ENCODE assay signal across 8 cellular contexts in genomic region chr4:107824367-107825071, GRCh38. TPM values are rescaled to one million over a fixed set of nuclear protein-coding genes. Genes with fewer than 3 reads are reported as not detected.
DNase-seq lines count a peak whose midpoint lies in the region; ATAC-seq, FAIRE-seq and TF ChIP-seq lines count a peak whose summit lies in the region.

SGMS2 (plus strand) TSS chr4:107824932; CDS start chr4:107895554, 70,622 bp downstream.

- H3K9me3 ChIP-seq in duodenal mucosa (ENCODE audit: control insufficient read depth in 1 of 2, low read length in 2 of 2), result no peaks in the 10 kb centered on the region
- H3K9me3 ChIP-seq in right lobe of liver, result no peaks in the 10 kb centered on the region

- WGBS in right lobe of liver (ENCODE audit: insufficient coverage, low coverage, low lambda C conversion rate, missing lambda C conversion rate), result 0% methylated on average over 13 of the region's 64 CpGs

- CTCF ChIA-PET in GM10248 (lab: Yijun Ruan, JAX), result no interaction called here

- H3K4me1 ChIP-seq in duodenal mucosa (ENCODE audit: control insufficient read depth in 1 of 2, insufficient read depth in 2 of 2, low read length in 2 of 2) (peaks cover 3 to 6% of the 10 kb centered on the region in 2 donors), right lobe of liver (peaks cover 0 to 14% (median 4%) of the 10 kb centered on the region in 4 donors)

- H3K9ac ChIP-seq in duodenal mucosa (ENCODE audit: low read depth in 1 of 2, low read length in 2 of 2), result peak within 1 kb of the TSS; percentile 67 to 74

- no peak for TF ChIP-seq CTCF in GM10248 (IDR thresholded peaks at IDR 0.05; ENCODE audit: control extremely low read depth, extremely low read depth, low read depth, missing control alignments)
- peak in 1 of 4 donors; percentile 12 for TF ChIP-seq CTCF in right lobe of liver (IDR thresholded peaks at IDR 0.05)

- H3K4me3 ChIP-seq in duodenal mucosa (ENCODE audit: low read depth in 1 of 2, low read length in 2 of 2), result peak within 1 kb of the TSS; percentile 69 to 71
- peak within 1 kb of the TSS; percentile 67 to 87 (median 79) for H3K4me3 ChIP-seq in right lobe of liver

- peak; percentile 57 for TF ChIP-seq POLR2A in H54 (IDR thresholded peaks at IDR 0.05; ENCODE audit: low read depth, low read length)
- TF ChIP-seq POLR2A in right lobe of liver (IDR thresholded peaks at IDR 0.05), result peak; percentile 92

- H3K36me3 ChIP-seq in duodenal mucosa (ENCODE audit: control insufficient read depth in 1 of 2, insufficient read depth in 2 of 2, low read length in 2 of 2) (no peaks in the 10 kb centered on the region), right lobe of liver (no peaks in the 10 kb centered on the region)

- H3K27me3 ChIP-seq in duodenal mucosa (ENCODE audit: control insufficient read depth in 1 of 2, insufficient read depth in 2 of 2, low read length in 2 of 2), result no peaks in the 10 kb centered on the region
- H3K27me3 ChIP-seq in right lobe of liver, result no peaks in the 10 kb centered on the region

- intact Hi-C loops in right lobe of liver (cut with DNase I), result no loop called here

- DNase-seq in GM10248 (ENCODE audit: extremely low spot score) (peak; percentile 45), H54 (ENCODE audit: insufficient read length, low spot score) (peak; percentile 71), LoVo (ENCODE audit: low spot score) (peak; percentile 91), right lobe of liver (peak; percentile 87 to 90 (median 90)), NCI-H524 treated with DMSO at 0.1 percent for 48 hours (lab: John Stamatoyannopoulos, UW) (no peak)
- peak; percentile 4 for DNase-seq in activated CD4-positive, alpha-beta T cell treated with anti-CD3 and anti-CD28 coated beads, Interleukin-2, amount 50 U/mL, for 1 hour
- peak; percentile 62 to 80 for DNase-seq in stimulated activated CD4-positive, alpha-beta T cell treated with anti-CD3 and anti-CD28 coated beads, Interleukin-2, amount 100 ng/mL, for 24 hours

- peak; percentile 81 to 90 (median 88) for ATAC-seq in right lobe of liver

- FAIRE-seq in H54 (lab: Jason Lieb, UNC), result no peak

- H3K27ac ChIP-seq in duodenal mucosa (ENCODE audit: low read depth, low read length) (peak within 1 kb of the TSS; percentile 91), right lobe of liver (peak within 1 kb of the TSS; percentile 79 to 93 (median 84))

- POLR2A ChIA-PET in GM10248 (lab: Yijun Ruan, JAX), result interaction anchor here (1.0 kb wide), 1 partner anchor 829 kb away, joined by 3 read pairs; no protein-coding TSS in a partner anchor

RNA-seq across cellular contexts. Expression of gene SGMS2, which starts in this region (rescaled TPM):
- total RNA-seq in right lobe of liver, result 10 to 100 TPM; 12.3 to 67.8 (median 29.3) TPM
